In genomic region chr2:225998125-225998524, GRCh38 we compare ENCODE assay signal across 2 cellular contexts.
A peak's percentile ranks its signal among the peaks of the same experiment; 100 is the strongest.
TF ChIP-seq lines count a peak whose summit lies in the region.

No MANE protein-coding gene starts in this region.

TF ChIP-seq in HepG2, 621 proteins besides CTCF, POLR2A, EP300 and RAD21 (continued from another document):
- TF ChIP-seq E2F2 (CRISPR knock-in tag; IDR thresholded peaks at IDR 0.05; ENCODE audit: borderline replicate concordance) (no peak), CEBPB (IDR thresholded peaks at IDR 0.05; ENCODE audit: borderline replicate concordance, low read depth, low read length) (peak; percentile 71), ZNF616 (CRISPR knock-in tag; IDR thresholded peaks at IDR 0.05; ENCODE audit: low read depth) (no peak), MATR3 (CRISPR knock-in tag; IDR thresholded peaks at IDR 0.05) (no peak), ZNF343 (CRISPR knock-in tag; IDR thresholded peaks at IDR 0.05) (no peak)

TF ChIP-seq in SK-N-SH treated with all-trans-retinoic acid at 6 μM for 48 hours, 23 proteins besides CTCF, POLR2A, EP300 and RAD21 (continued from another document):
- TF ChIP-seq, protein P1, sequence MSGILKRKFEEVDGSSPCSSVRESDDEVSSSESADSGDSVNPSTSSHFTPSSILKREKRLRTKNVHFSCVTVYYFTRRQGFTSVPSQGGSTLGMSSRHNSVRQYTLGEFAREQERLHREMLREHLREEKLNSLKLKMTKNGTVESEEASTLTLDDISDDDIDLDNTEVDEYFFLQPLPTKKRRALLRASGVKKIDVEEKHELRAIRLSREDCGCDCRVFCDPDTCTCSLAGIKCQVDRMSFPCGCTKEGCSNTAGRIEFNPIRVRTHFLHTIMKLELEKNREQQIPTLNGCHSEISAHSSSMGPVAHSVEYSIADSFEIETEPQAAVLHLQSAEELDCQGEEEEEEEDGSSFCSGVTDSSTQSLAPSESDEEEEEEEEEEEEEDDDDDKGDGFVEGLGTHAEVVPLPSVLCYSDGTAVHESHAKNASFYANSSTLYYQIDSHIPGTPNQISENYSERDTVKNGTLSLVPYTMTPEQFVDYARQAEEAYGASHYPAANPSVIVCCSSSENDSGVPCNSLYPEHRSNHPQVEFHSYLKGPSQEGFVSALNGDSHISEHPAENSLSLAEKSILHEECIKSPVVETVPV (CRISPR knock-in tag; IDR thresholded peaks at IDR 0.05) = no peak
- TF ChIP-seq RARB (CRISPR knock-in tag; IDR thresholded peaks at IDR 0.05) = no peak
- no peak for TF ChIP-seq PPARA (CRISPR knock-in tag; IDR thresholded peaks at IDR 0.05; ENCODE audit: borderline replicate concordance)
- TF ChIP-seq ZNF565 (CRISPR knock-in tag; conservative IDR thresholded peaks at IDR 0.05; ENCODE audit: low read depth) = no peak
- TF ChIP-seq ZFP30 (CRISPR knock-in tag; IDR thresholded peaks at IDR 0.05) = no peak
- no peak for TF ChIP-seq ZNF70 (CRISPR knock-in tag; IDR thresholded peaks at IDR 0.05)
- TF ChIP-seq, protein P2, sequence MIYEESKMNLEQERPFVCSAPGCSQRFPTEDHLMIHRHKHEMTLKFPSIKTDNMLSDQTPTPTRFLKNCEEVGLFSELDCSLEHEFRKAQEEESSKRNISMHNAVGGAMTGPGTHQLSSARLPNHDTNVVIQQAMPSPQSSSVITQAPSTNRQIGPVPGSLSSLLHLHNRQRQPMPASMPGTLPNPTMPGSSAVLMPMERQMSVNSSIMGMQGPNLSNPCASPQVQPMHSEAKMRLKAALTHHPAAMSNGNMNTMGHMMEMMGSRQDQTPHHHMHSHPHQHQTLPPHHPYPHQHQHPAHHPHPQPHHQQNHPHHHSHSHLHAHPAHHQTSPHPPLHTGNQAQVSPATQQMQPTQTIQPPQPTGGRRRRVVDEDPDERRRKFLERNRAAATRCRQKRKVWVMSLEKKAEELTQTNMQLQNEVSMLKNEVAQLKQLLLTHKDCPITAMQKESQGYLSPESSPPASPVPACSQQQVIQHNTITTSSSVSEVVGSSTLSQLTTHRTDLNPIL (CRISPR knock-in tag; IDR thresholded peaks at IDR 0.05; ENCODE audit: low read depth) = no peak
- no peak for TF ChIP-seq CSDC2 (CRISPR knock-in tag; IDR thresholded peaks at IDR 0.05)
- TF ChIP-seq POU6F1 (CRISPR knock-in tag; IDR thresholded peaks at IDR 0.05; ENCODE audit: borderline replicate concordance, low read depth) = no peak
- no peak for TF ChIP-seq ESRRG (CRISPR knock-in tag; IDR thresholded peaks at IDR 0.05)
- no peak for TF ChIP-seq TCF4 (CRISPR knock-in tag; IDR thresholded peaks at IDR 0.05; ENCODE audit: borderline replicate concordance)
- TF ChIP-seq TSHZ2 (CRISPR knock-in tag; IDR thresholded peaks at IDR 0.05) = no peak
- no peak for TF ChIP-seq OSR1 (CRISPR knock-in tag; IDR thresholded peaks at IDR 0.05)
- TF ChIP-seq ZFP3 (CRISPR knock-in tag; IDR thresholded peaks at IDR 0.05) = no peak
- no peak for TF ChIP-seq SNAI2 (CRISPR knock-in tag; IDR thresholded peaks at IDR 0.05)
